In the genomic region with DNA sequence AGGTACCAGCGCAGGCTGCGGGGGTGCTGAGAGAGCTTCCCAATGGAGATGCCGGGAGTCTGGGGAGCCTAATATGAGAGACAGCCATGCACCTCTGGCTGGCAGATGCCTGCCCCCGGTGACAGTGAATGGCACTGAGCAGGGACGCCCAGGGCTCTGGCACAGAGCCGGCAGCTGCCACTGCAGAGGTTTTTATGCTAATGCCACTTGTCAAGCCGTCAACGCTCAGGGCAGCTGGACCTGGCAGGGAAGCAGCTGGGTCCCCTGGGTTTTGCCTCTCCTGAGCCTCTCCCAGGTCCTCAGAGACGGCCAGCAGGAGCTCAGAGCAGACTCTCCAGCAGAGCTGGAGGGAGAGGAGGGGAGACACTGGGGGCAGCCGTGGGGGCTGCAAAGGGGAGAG, we compare ENCODE assay signal across 16 cellular contexts.
DNase-seq lines count a peak whose midpoint lies in the region; ATAC-seq, FAIRE-seq and TF ChIP-seq lines count a peak whose summit lies in the region.
"Had no signal": no experiment of that assay in that cellular context is flagged by ENCODE, and none has a peak within 500 bp of the region (broad histone marks: within the 10 kb centered on the region; RNA-seq: fewer than 3 reads in every experiment).

No MANE protein-coding gene starts in this region.

- H3K36me3 Mint-ChIP-seq in CD4-positive, alpha-beta T cell (ENCODE audit: low read depth) = no peaks in the 10 kb centered on the region

- DNase-seq in NCI-H345 (lab: John Stamatoyannopoulos, UW) (peak; percentile 95), Right ventricle myocardium superior (peak; percentile 74), GM12892 (ENCODE audit: insufficient read length) (no peak), frontal cortex (ENCODE audit: low spot score in 2 of 2) (no peak), colonic mucosa (no peak)
- DNase-seq in CD4-positive, alpha-beta T cell = no peak
- DNase-seq: body of pancreas; effector memory CD4-positive, alpha-beta T cell; NCI-H1930; posterior cingulate gyrus; trophoblast cell had no signal

- H3K4me3 ChIP-seq in BLaER1 treated with 17β-estradiol and CSF1 and Interleukin-3, amounts not matched to agents 10 nM and 100 nM = no peak overlapping the region
- no peak overlapping the region for H3K4me3 ChIP-seq in HEK293 (ENCODE audit: low read depth, low read length)
- no peak overlapping the region for H3K4me3 ChIP-seq in colonic mucosa
- H3K4me3 ChIP-seq: body of pancreas, K562 had no signal

- H3K4me2 ChIP-seq in BLaER1 treated with 17β-estradiol and CSF1 and Interleukin-3, amounts not matched to agents 10 nM and 100 nM = peak overlapping the region in 8 of 11 experiments; percentile 3 to 59 (median 40); a peak in 12 of 22 replicates

- FAIRE-seq in GM12892 (lab: Jason Lieb, UNC) (no peak), frontal cortex (lab: Jason Lieb, UNC) (no peak)
- FAIRE-seq: GM19239, K562, TTC549 had no signal

- CTCF ChIA-PET in HEK293 (lab: Yijun Ruan, JAX) = interaction anchor here (0.6 to 6.8 kb wide), 2 partner anchors 17 to 205 kb away, joined by 4 to 39 read pairs; no protein-coding TSS in a partner anchor
- CTCF ChIA-PET in CD4-positive, alpha-beta T cell (lab: Charles Lee) = no interaction called here

- no peak overlapping the region for H3K9ac ChIP-seq in BLaER1 treated with 17β-estradiol and CSF1 and Interleukin-3, amounts not matched to agents 10 nM and 100 nM
- H3K9ac ChIP-seq in colonic mucosa (ENCODE audit: low read depth in 2 of 2, low read length in 2 of 2) = no peak overlapping the region

- POLR2A ChIA-PET in HEK293 (lab: Yijun Ruan, JAX) = no interaction called here
- POLR2A ChIA-PET in CD4-positive, alpha-beta T cell (lab: Charles Lee) = no interaction called here

- no peak overlapping the region for H3K27ac Mint-ChIP-seq in CD4-positive, alpha-beta T cell

- H4K20me1 ChIP-seq in BLaER1 treated with 17β-estradiol and CSF1 and Interleukin-3, amounts not matched to agents 10 nM and 100 nM = no peaks in the 10 kb centered on the region

- H3K9me3 Mint-ChIP-seq in CD4-positive, alpha-beta T cell = no peaks in the 10 kb centered on the region

- H3K36me3 ChIP-seq in BLaER1 treated with 17β-estradiol and CSF1 and Interleukin-3, amounts not matched to agents 10 nM and 100 nM = no peaks in the 10 kb centered on the region
- H3K36me3 ChIP-seq in HEK293 (ENCODE audit: control insufficient read depth in 2 of 2, insufficient read depth in 1 of 2, low read length in 2 of 2) (no peaks in the 10 kb centered on the region), colonic mucosa (no peaks in the 10 kb centered on the region)

- peaks cover 29% of the 10 kb centered on the region for H3K27me3 Mint-ChIP-seq in CD4-positive, alpha-beta T cell

- peaks cover 0 to 22% (median 17%) of the 10 kb centered on the region in 10 experiments; a peak in 12 of 20 replicates for H3K4me1 ChIP-seq in BLaER1 treated with 17β-estradiol and CSF1 and Interleukin-3, amounts not matched to agents 10 nM and 100 nM
- H3K4me1 ChIP-seq in HEK293 (ENCODE audit: control insufficient read depth, insufficient read depth, low read length) (no peaks in the 10 kb centered on the region), colonic mucosa (no peaks in the 10 kb centered on the region)
- H3K4me1 ChIP-seq: body of pancreas had no signal

- no peaks in the 10 kb centered on the region for H3K4me1 Mint-ChIP-seq in CD4-positive, alpha-beta T cell (ENCODE audit: low read depth)

- H3K27ac ChIP-seq in BLaER1 treated with 17β-estradiol and CSF1 and Interleukin-3, amounts not matched to agents 10 nM and 100 nM = no peak overlapping the region
- H3K27ac ChIP-seq in HEK293 (ENCODE audit: extremely low read depth, low read depth, low read length) = no peak overlapping the region
- H3K27ac ChIP-seq in colonic mucosa = no peak overlapping the region
- H3K27ac ChIP-seq in CD4-positive, alpha-beta T cell (ENCODE audit: low read depth, low read length) = no peak overlapping the region
- H3K27ac ChIP-seq: body of pancreas had no signal

- intact Hi-C loops in Right ventricle myocardium superior (cut with DNase I) (no loop called here), colonic mucosa (cut with DNase I) (no loop called here)
- intact Hi-C loops in CD4-positive, alpha-beta T cell (cut with DNase I, micrococcal nuclease) = no loop called here

- peak; percentile 90 for ATAC-seq in Right ventricle myocardium superior (ENCODE audit: poor library complexity)
- no peak for ATAC-seq in CD4-positive, alpha-beta T cell (ENCODE audit: poor library complexity)
- ATAC-seq: body of pancreas, K562 had no signal

- H3K4me3 Mint-ChIP-seq in CD4-positive, alpha-beta T cell = no peak overlapping the region

- H3K27me3 ChIP-seq in BLaER1 treated with 17β-estradiol and CSF1 and Interleukin-3, amounts not matched to agents 10 nM and 100 nM = peaks cover under 1 to 10% (median 6%) of the 10 kb centered on the region in 11 experiments; a peak in 20 of 22 replicates
- H3K27me3 ChIP-seq in colonic mucosa = no peaks in the 10 kb centered on the region
- peaks cover 7% of the 10 kb centered on the region for H3K27me3 ChIP-seq in CD4-positive, alpha-beta T cell (ENCODE audit: control insufficient read depth, insufficient read depth, low read length)
- H3K27me3 ChIP-seq: body of pancreas had no signal

- no peaks in the 10 kb centered on the region for H3K9me3 ChIP-seq in BLaER1 treated with 17β-estradiol and CSF1 and Interleukin-3, amounts not matched to agents 10 nM and 100 nM (replicated peaks in 1 of 11)
- no peaks in the 10 kb centered on the region for H3K9me3 ChIP-seq in HEK293 (ENCODE audit: control insufficient read depth, insufficient read depth, low read depth, low read length)
- H3K9me3 ChIP-seq in colonic mucosa = no peaks in the 10 kb centered on the region
- H3K9me3 ChIP-seq in CD4-positive, alpha-beta T cell (ENCODE audit: control insufficient read depth, low read length) = no peaks in the 10 kb centered on the region
- H3K9me3 ChIP-seq: body of pancreas had no signal

- TF ChIP-seq CTCF in HEK293 (tag by site-specific recombination; IDR thresholded peaks at IDR 0.05) = no peak
- no peak for TF ChIP-seq CTCF in colonic mucosa (IDR thresholded peaks at IDR 0.05)
- TF ChIP-seq CTCF in CD4-positive, alpha-beta T cell (IDR thresholded peaks at IDR 0.05) = no peak

- no peak for TF ChIP-seq POLR2A in GM12892 (IDR thresholded peaks at IDR 0.05; ENCODE audit: low read depth, low read length)

TF ChIP-seq in HEK293, 187 proteins besides CTCF, POLR2A, EP300 and RAD21:
- TF ChIP-seq ZXDB (tag by site-specific recombination; IDR thresholded peaks at IDR 0.05) (no peak), YY1 (tag by site-specific recombination; IDR thresholded peaks at IDR 0.05) (no peak), GLIS1 (tag by site-specific recombination; IDR thresholded peaks at IDR 0.05) (peak; percentile 60), ZNF600 (tag by site-specific recombination; IDR thresholded peaks at IDR 0.05) (no peak)
- TF ChIP-seq, protein P1, sequence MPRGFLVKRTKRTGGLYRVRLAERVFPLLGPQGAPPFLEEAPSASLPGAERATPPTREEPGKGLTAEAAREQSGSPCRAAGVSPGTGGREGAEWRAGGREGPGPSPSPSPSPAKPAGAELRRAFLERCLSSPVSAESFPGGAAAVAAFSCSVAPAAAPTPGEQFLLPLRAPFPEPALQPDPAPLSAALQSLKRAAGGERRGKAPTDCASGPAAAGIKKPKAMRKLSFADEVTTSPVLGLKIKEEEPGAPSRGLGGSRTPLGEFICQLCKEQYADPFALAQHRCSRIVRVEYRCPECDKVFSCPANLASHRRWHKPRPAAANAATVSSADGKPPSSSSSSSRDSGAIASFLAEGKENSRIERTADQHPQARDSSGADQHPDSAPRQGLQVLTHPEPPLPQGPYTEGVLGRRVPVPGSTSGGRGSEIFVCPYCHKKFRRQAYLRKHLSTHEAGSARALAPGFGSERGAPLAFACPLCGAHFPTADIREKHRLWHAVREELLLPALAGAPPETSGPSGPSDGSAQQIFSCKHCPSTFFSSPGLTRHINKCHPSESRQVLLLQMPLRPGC (tag by site-specific recombination; IDR thresholded peaks at IDR 0.05) = no peak

Comparison
In these comparisons a context has a peak if more than half of its experiments do, and no peak if none do; other contexts are left out.
1. DNase-seq: peak in NCI-H345 (single experiment) and Right ventricle myocardium superior (single experiment); none in GM12892 (single experiment), frontal cortex (0 of 2), colonic mucosa (single experiment) and CD4-positive, alpha-beta T cell (0 of 10).